9 cellular contexts compared by ENCODE assay signal in genomic region chr12:45415393-45415817, GRCh38.
DNase-seq lines count a peak whose midpoint lies in the region; ATAC-seq lines count a peak whose summit lies in the region.
"Had no signal": no experiment of that assay in that cellular context is flagged by ENCODE, and none has a peak within 500 bp of the region (broad histone marks: within the 10 kb centered on the region; RNA-seq: fewer than 3 reads in every experiment).

No MANE protein-coding gene starts in this region.

- H3K36me3 ChIP-seq in aorta (ENCODE audit: control insufficient read depth in 1 of 2, insufficient read depth in 2 of 2, low read length in 1 of 2), result peaks cover 5 to 9% of the 10 kb centered on the region in 2 donors

- no peaks in the 10 kb centered on the region for H3K9me3 ChIP-seq in aorta (ENCODE audit: control insufficient read depth, low read length)
- H3K9me3 ChIP-seq: neutrophil had no signal

- H3K4me1 Mint-ChIP-seq in activated T-cell treated with anti-CD3 and anti-CD28 coated beads, Interleukin-2, amount 50 U/mL, for 24 hours (ENCODE audit: low read depth), result peaks cover 9% of the 10 kb centered on the region

- WGBS in aorta, 2 donors, result 17 to 25% methylated on average over 4 of the region's 4 CpGs

- no peaks in the 10 kb centered on the region for H3K9me3 Mint-ChIP-seq in activated T-cell treated with anti-CD3 and anti-CD28 coated beads, Interleukin-2, amount 50 U/mL, for 24 hours

- H3K4me3 ChIP-seq in aorta (ENCODE audit: low read length in 2 of 2), result no peak overlapping the region

- peaks cover 3 to 5% of the 10 kb centered on the region in 2 donors for H3K4me1 ChIP-seq in aorta (ENCODE audit: control insufficient read depth in 1 of 2, insufficient read depth in 2 of 2, low read length in 2 of 2)

- H3K4me3 Mint-ChIP-seq in activated T-cell treated with anti-CD3 and anti-CD28 coated beads, Interleukin-2, amount 50 U/mL, for 24 hours, result no peak overlapping the region

- H3K27me3 Mint-ChIP-seq in activated T-cell treated with anti-CD3 and anti-CD28 coated beads, Interleukin-2, amount 50 U/mL, for 24 hours, result no peaks in the 10 kb centered on the region

- peak overlapping the region in 1 of 2 donors; percentile 90 for H3K27ac ChIP-seq in aorta (ENCODE audit: low read depth in 1 of 2, low read length in 2 of 2)
- H3K27ac ChIP-seq: neutrophil had no signal

- peak; percentile 93 for ATAC-seq in GM21423 (IDR thresholded peaks at IDR 0.05; ENCODE audit: unreplicated experiment)
- ATAC-seq in HG03565 (IDR thresholded peaks at IDR 0.05; ENCODE audit: unreplicated experiment), result peak; percentile 98
- ATAC-seq in aorta (ENCODE audit: low FRiP score), result peak; percentile 91

- intact Hi-C loops in aorta (cut with DNase I), result loop anchor here in 1 of 2 donors (10.0 kb wide), 1 partner anchor 309 kb away; the partner anchor contains the start of gene ARID2

- DNase-seq in ELF-1 (ENCODE audit: low read depth, low spot score) (peak; percentile 33), kidney tubule cell (ENCODE audit: low spot score) (peak; percentile 100), aorta (peak; percentile 80 to 82), DMS153 (lab: John Stamatoyannopoulos, UW) (no peak), NCI-H1048 (lab: John Stamatoyannopoulos, UW) (no peak)
- DNase-seq in activated T-cell treated with anti-CD3 and anti-CD28 coated beads, Interleukin-2, amount 50 U/mL, for 24 hours, result peak; percentile 32

- no peaks in the 10 kb centered on the region for H3K27me3 ChIP-seq in aorta (ENCODE audit: control insufficient read depth in 1 of 2, insufficient read depth in 2 of 2, low read length in 1 of 2)
- H3K27me3 ChIP-seq: neutrophil had no signal

- peak overlapping the region; percentile 51 for H3K27ac Mint-ChIP-seq in activated T-cell treated with anti-CD3 and anti-CD28 coated beads, Interleukin-2, amount 50 U/mL, for 24 hours

- peaks cover 51% of the 10 kb centered on the region for H3K36me3 Mint-ChIP-seq in activated T-cell treated with anti-CD3 and anti-CD28 coated beads, Interleukin-2, amount 50 U/mL, for 24 hours (ENCODE audit: low read depth)

Comparison
In these comparisons a context has a peak if more than half of its experiments do, and no peak if none do; other contexts are left out.
1. DNase-seq: peak in ELF-1 (single experiment), activated T-cell treated with anti-CD3 and anti-CD28 coated beads, Interleukin-2, amount 50 U/mL, for 24 hours (single experiment), kidney tubule cell (single experiment) and aorta (2 of 2); none in DMS153 (single experiment) and NCI-H1048 (single experiment).
2. Peak in every context shown above with its lines, with median percentiles within 50 percentile points of each other: ATAC-seq.